In genomic region chr7:74798644-74799043, GRCh38 we compare ENCODE assay signal across 1 cellular context. TPM values are rescaled to one million over a fixed set of nuclear protein-coding genes. Genes with fewer than 3 reads are reported as not detected.
"Had no signal": no experiment of that assay in that cellular context is flagged by ENCODE, and none has a peak within 500 bp of the region (broad histone marks: within the 10 kb centered on the region; RNA-seq: fewer than 3 reads in every experiment).

No MANE protein-coding gene starts in this region.

RNA-seq across cellular contexts. Expression of gene NCF1, which starts 24.8 kb away (rescaled TPM):
- total RNA-seq: chondrocyte had no signal
